8 cellular contexts compared by ENCODE assay signal in genomic region chr14:69693823-69694729, GRCh38.
A peak's percentile ranks its signal among the peaks of the same experiment; 100 is the strongest.
DNase-seq lines count a peak whose midpoint lies in the region; TF ChIP-seq lines count a peak whose summit lies in the region.

No MANE protein-coding gene starts in this region.

- H3K36me3 ChIP-seq in OCI-LY3 (replicated peaks; ENCODE audit: low read depth, low read length) = no peaks in the 10 kb centered on the region
- H3K36me3 ChIP-seq in stomach smooth muscle (ENCODE audit: control insufficient read depth in 2 of 2, insufficient read depth in 2 of 2, low read length in 2 of 2) = no peaks in the 10 kb centered on the region

- no peaks in the 10 kb centered on the region for H3K27me3 ChIP-seq in OCI-LY3 (ENCODE audit: low read depth, low read length)
- H3K27me3 ChIP-seq in stomach smooth muscle (ENCODE audit: control insufficient read depth in 1 of 2, insufficient read depth in 2 of 2, low read length in 2 of 2) = no peaks in the 10 kb centered on the region

- peaks cover 53% of the 10 kb centered on the region for H3K79me2 ChIP-seq in OCI-LY3 (ENCODE audit: low read length)

- peak overlapping the region; percentile 68 for H3K4me2 ChIP-seq in OCI-LY3 (ENCODE audit: low read length)

- H3K4me1 ChIP-seq in OCI-LY3 (ENCODE audit: low read length) (peaks cover 52% of the 10 kb centered on the region), stomach smooth muscle (ENCODE audit: control insufficient read depth, insufficient read depth, low read length) (peaks cover 35% of the 10 kb centered on the region)

- no peak for DNase-seq in T-helper 2 cell treated with Interferon-gamma antibody and Interleukin-4, amounts not matched to agents 5 μg/mL and 100 μg/mL, for 36 hours (ENCODE audit: low spot score)
- DNase-seq in T-helper 2 cell (no peak), glutamatergic neuron (no peak), NCI-H1694 treated with DMSO at 0.1 percent for 48 hours (lab: John Stamatoyannopoulos, UW) (no peak), NCI-H345 treated with DMSO at 0.1 percent for 48 hours (lab: John Stamatoyannopoulos, UW; ENCODE audit: unreplicated experiment) (no peak)
- DNase-seq in activated CD4-positive, alpha-beta T cell treated with anti-CD3 and anti-CD28 coated beads for 4 hours = no peak

- H4K20me1 ChIP-seq in OCI-LY3 (ENCODE audit: insufficient read depth, low read length) = peaks cover 20% of the 10 kb centered on the region

- peaks cover 58% of the 10 kb centered on the region for H3K4me1 Mint-ChIP-seq in T-helper 2 cell treated with Interferon-gamma antibody and Interleukin-4, amounts not matched to agents 5 μg/mL and 100 μg/mL, for 36 hours (ENCODE audit: low read depth)
- peaks cover 82% of the 10 kb centered on the region for H3K4me1 Mint-ChIP-seq in glutamatergic neuron (ENCODE audit: low read depth, unreplicated experiment)

- H3K9ac ChIP-seq in OCI-LY3 (ENCODE audit: low read length) (peak overlapping the region; percentile 53; the same call in 1 of the 2 replicates), stomach smooth muscle (ENCODE audit: low read length in 2 of 2) (no peak overlapping the region)

- peaks cover 11% of the 10 kb centered on the region for H3K36me3 Mint-ChIP-seq in T-helper 2 cell treated with Interferon-gamma antibody and Interleukin-4, amounts not matched to agents 5 μg/mL and 100 μg/mL, for 36 hours (ENCODE audit: low read depth)
- H3K36me3 Mint-ChIP-seq in glutamatergic neuron (ENCODE audit: unreplicated experiment) = no peaks in the 10 kb centered on the region

- peak overlapping the region; percentile 82 for H3K27ac ChIP-seq in OCI-LY3 (ENCODE audit: low read length)
- peak overlapping the region; percentile 11 for H3K27ac ChIP-seq in stomach smooth muscle (ENCODE audit: low read length)

- H3K27ac Mint-ChIP-seq in T-helper 2 cell treated with Interferon-gamma antibody and Interleukin-4, amounts not matched to agents 5 μg/mL and 100 μg/mL, for 36 hours = peak overlapping the region; percentile 72
- peak overlapping the region; percentile 99 for H3K27ac Mint-ChIP-seq in glutamatergic neuron (ENCODE audit: unreplicated experiment)

- peak overlapping the region; percentile 45; the same call in 1 of the 2 replicates for H3K4me3 ChIP-seq in OCI-LY3 (ENCODE audit: low read length)
- H3K4me3 ChIP-seq in stomach smooth muscle (ENCODE audit: low read length in 2 of 2) = no peak overlapping the region

- H3K9me3 ChIP-seq in OCI-LY3 (ENCODE audit: insufficient read depth, low read length) (no peaks in the 10 kb centered on the region), stomach smooth muscle (ENCODE audit: control insufficient read depth in 2 of 2, low read length in 2 of 2) (no peaks in the 10 kb centered on the region)

- H2AFZ ChIP-seq in OCI-LY3 (ENCODE audit: low read depth, low read length) = no peak overlapping the region

- TF ChIP-seq CTCF in OCI-LY3 (IDR thresholded peaks at IDR 0.05; ENCODE audit: low read depth, low read length) = no peak
- TF ChIP-seq CTCF in glutamatergic neuron (IDR thresholded peaks at IDR 0.05; ENCODE audit: partially characterized antibody, unreplicated experiment) = no peak

- H3K4me3 Mint-ChIP-seq in T-helper 2 cell treated with Interferon-gamma antibody and Interleukin-4, amounts not matched to agents 5 μg/mL and 100 μg/mL, for 36 hours = no peak overlapping the region
- peak overlapping the region; percentile 66 for H3K4me3 Mint-ChIP-seq in glutamatergic neuron (ENCODE audit: unreplicated experiment)

- no peaks in the 10 kb centered on the region for H3K27me3 Mint-ChIP-seq in T-helper 2 cell treated with Interferon-gamma antibody and Interleukin-4, amounts not matched to agents 5 μg/mL and 100 μg/mL, for 36 hours (ENCODE audit: low read depth)
- peaks cover 14% of the 10 kb centered on the region for H3K27me3 Mint-ChIP-seq in glutamatergic neuron (ENCODE audit: unreplicated experiment)

- H3K9me3 Mint-ChIP-seq in T-helper 2 cell treated with Interferon-gamma antibody and Interleukin-4, amounts not matched to agents 5 μg/mL and 100 μg/mL, for 36 hours = no peaks in the 10 kb centered on the region
- peaks cover 27% of the 10 kb centered on the region for H3K9me3 Mint-ChIP-seq in glutamatergic neuron (ENCODE audit: unreplicated experiment)
